23 cellular contexts compared by ENCODE assay signal in the genomic region with DNA sequence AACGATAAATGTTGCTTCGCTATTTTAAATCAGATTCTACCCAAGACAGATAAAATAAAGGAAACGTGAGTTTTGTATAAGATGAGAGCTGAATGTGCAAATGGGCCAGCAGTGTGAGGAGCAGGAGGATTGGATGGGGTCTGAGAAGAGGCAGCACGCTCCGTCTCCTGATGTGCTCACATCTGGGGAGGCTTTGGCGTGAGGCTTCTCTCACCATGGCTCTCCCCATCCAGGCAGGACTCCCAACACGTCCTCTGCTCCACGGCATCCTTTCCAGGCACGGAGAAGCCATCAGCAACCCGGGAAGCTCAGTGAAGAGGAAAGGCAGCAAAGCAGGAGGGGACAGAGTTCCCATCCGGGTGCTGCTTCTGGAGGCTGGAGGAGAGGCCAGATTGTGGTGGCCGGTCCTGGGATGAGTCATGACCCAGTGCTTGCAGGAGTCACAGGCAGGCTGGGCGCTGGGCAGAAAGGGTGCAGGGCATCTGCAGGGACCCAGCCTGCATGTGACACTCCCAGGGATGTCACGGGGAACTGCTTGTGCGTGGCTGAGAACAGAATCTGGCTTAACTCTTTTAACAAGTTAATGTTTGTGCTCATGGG. TPM values are rescaled to one million over a fixed set of nuclear protein-coding genes. Genes with fewer than 3 reads are reported as not detected.
DNase-seq lines count a peak whose midpoint lies in the region; ATAC-seq, FAIRE-seq and TF ChIP-seq lines count a peak whose summit lies in the region.
"Had no signal": no experiment of that assay in that cellular context is flagged by ENCODE, and none has a peak within 500 bp of the region (broad histone marks: within the 10 kb centered on the region; RNA-seq: fewer than 3 reads in every experiment).

No MANE protein-coding gene starts in this region.

- intact Hi-C loops in lower lobe of right lung (cut with DNase I): no loop called here

- TF ChIP-seq RAD21 in A549 (conservative IDR thresholded peaks at IDR 0.05 in 1 of 2, IDR thresholded peaks at IDR 0.05 in 1 of 2): no peak

- H3K27me3 Mint-ChIP-seq in natural killer cell treated with Interleukin-12 subunit alpha and Interleukin-12 subunit beta and Interleukin-15 and Interleukin-18, amount 100 ng/mL, for 72 hours: peaks cover 21 to 39% of the 10 kb centered on the region in 2 donors
- H3K27me3 Mint-ChIP-seq: CD4-positive, CD25-positive, alpha-beta regulatory T cell had no signal

- H3K27me3 ChIP-seq in GM23248 (replicated peaks; ENCODE audit: insufficient read depth): no peaks in the 10 kb centered on the region
- no peaks in the 10 kb centered on the region for H3K27me3 ChIP-seq in brain microvascular endothelial cell (replicated peaks)
- H3K27me3 ChIP-seq in lower lobe of right lung (ENCODE audit: low read depth): peaks cover 26% of the 10 kb centered on the region
- H3K27me3 ChIP-seq: cardiac muscle cell, neutrophil, right atrium auricular region had no signal

- 0 out of 3 replicates have a peak overlapping the region, but pooled peaks have one; percentile 4 for H3K4me2 ChIP-seq in A549
- H3K4me2 ChIP-seq in GM23248 (ENCODE audit: unreplicated experiment): peak overlapping the region; percentile 52

- POLR2A ChIA-PET in A549 (lab: Yijun Ruan, JAX): no interaction called here

- H3K27ac Mint-ChIP-seq in natural killer cell treated with Interleukin-12 subunit alpha and Interleukin-12 subunit beta and Interleukin-15 and Interleukin-18, amount 100 ng/mL, for 72 hours: no peak overlapping the region
- H3K27ac Mint-ChIP-seq: CD4-positive, CD25-positive, alpha-beta regulatory T cell; T-helper 17 cell had no signal

- no peak overlapping the region for H3K9ac ChIP-seq in GM23248

- DNase-seq in A549 (ENCODE audit: low read depth in 1 of 2, low spot score in 1 of 2) (no peak), GM23248 (peak; percentile 64), caudate nucleus (lab: John Stamatoyannopoulos, UW) (peak in 31 of 61 donors; percentile 5 to 57 (median 31)), kidney glomerular epithelial cell (lab: John Stamatoyannopoulos, UW) (peak; percentile 4), GM19238 (ENCODE audit: insufficient read length, low spot score) (no peak), brain microvascular endothelial cell (no peak), lower lobe of right lung (no peak)
- no peak for DNase-seq in natural killer cell treated with Interleukin-12 subunit alpha and Interleukin-12 subunit beta and Interleukin-15 and Interleukin-18, amount 100 ng/mL, for 72 hours (ENCODE audit: low spot score)
- DNase-seq: activated CD4-positive, alpha-beta T cell treated with anti-CD3 and anti-CD28 coated beads, Interleukin-2, amount 50 U/mL, for 1 hour; activated CD8-positive, alpha-beta memory T cell treated with anti-CD3 and anti-CD28 coated beads, Interleukin-2, amount 50 U/mL, for 4 hours; CD4-positive, CD25-positive, alpha-beta regulatory T cell; GF-D8; KG1; NCI-H187; NCI-H2227 treated with DMSO at 0.1 percent for 48 hours; NCI-H774; SIG-M5; stimulated activated CD4-positive, alpha-beta T cell treated with anti-CD3 and anti-CD28 coated beads, Interleukin-15, amount 100 ng/mL, for 24 hours; T-helper 17 cell had no signal

- CTCF ChIA-PET in A549 (lab: Yijun Ruan, JAX): interaction anchor here (1.5 kb wide), 2 partner anchors 9 to 22 kb away, joined by 3 read pairs; no protein-coding TSS in a partner anchor

- no peak overlapping the region for H3K4me3 Mint-ChIP-seq in natural killer cell treated with Interleukin-12 subunit alpha and Interleukin-12 subunit beta and Interleukin-15 and Interleukin-18, amount 100 ng/mL, for 72 hours
- H3K4me3 Mint-ChIP-seq: T-helper 17 cell had no signal

- H3K9me2 ChIP-seq in GM23248 (ENCODE audit: insufficient read depth): no peaks in the 10 kb centered on the region

- no peaks in the 10 kb centered on the region for H3K9me3 ChIP-seq in A549
- H3K9me3 ChIP-seq in GM23248 (ENCODE audit: low read depth): no peaks in the 10 kb centered on the region
- H3K9me3 ChIP-seq in lower lobe of right lung: no peaks in the 10 kb centered on the region
- H3K9me3 ChIP-seq: neutrophil, right atrium auricular region had no signal

- H3K36me3 Mint-ChIP-seq in natural killer cell treated with Interleukin-12 subunit alpha and Interleukin-12 subunit beta and Interleukin-15 and Interleukin-18, amount 100 ng/mL, for 72 hours: no peaks in the 10 kb centered on the region
- H3K36me3 Mint-ChIP-seq: CD4-positive, CD25-positive, alpha-beta regulatory T cell had no signal

- H3K4me1 ChIP-seq in A549 (no peaks in the 10 kb centered on the region), GM23248 (ENCODE audit: insufficient read depth) (peaks cover 9% of the 10 kb centered on the region), lower lobe of right lung (no peaks in the 10 kb centered on the region)
- H3K4me1 ChIP-seq: right atrium auricular region had no signal

- H3K79me2 ChIP-seq in GM23248 (ENCODE audit: insufficient read depth): no peaks in the 10 kb centered on the region

- 12% methylated on average over 15 of the region's 15 CpGs for WGBS in A549 (ENCODE audit: missing lambda C conversion rate)
- 3% methylated on average over 12 to 15 of the region's 15 CpGs for WGBS in GM23248 (ENCODE audit: low coverage in 1 of 2, low lambda C conversion rate in 2 of 2, missing lambda C conversion rate in 2 of 2), 2 experiments

- TF ChIP-seq EP300 in A549 (IDR thresholded peaks at IDR 0.05): no peak

- TF ChIP-seq CTCF in A549 (IDR thresholded peaks at IDR 0.05) (no peak), brain microvascular endothelial cell (IDR thresholded peaks at IDR 0.05; ENCODE audit: low read depth, low read length, missing control alignments) (no peak), lower lobe of right lung (IDR thresholded peaks at IDR 0.05) (no peak)

- ATAC-seq in A549 (peak; percentile 69 to 78; a peak in 5 of 6 replicates), lower lobe of right lung (no peak)
- ATAC-seq in natural killer cell treated with Interleukin-12 subunit alpha and Interleukin-12 subunit beta and Interleukin-15 and Interleukin-18, amount 100 ng/mL, for 72 hours: no peak
- ATAC-seq: T-helper 17 cell had no signal

- H3F3A ChIP-seq in GM23248 (ENCODE audit: insufficient read depth): no peaks in the 10 kb centered on the region; the same call in 1 of the 2 replicates

- H3K9me3 Mint-ChIP-seq in natural killer cell treated with Interleukin-12 subunit alpha and Interleukin-12 subunit beta and Interleukin-15 and Interleukin-18, amount 100 ng/mL, for 72 hours: no peaks in the 10 kb centered on the region

- H3K27ac ChIP-seq in A549: no peak overlapping the region
- no peak overlapping the region for H3K27ac ChIP-seq in GM23248
- H3K27ac ChIP-seq in caudate nucleus (ENCODE audit: low read depth, low read length): peak overlapping the region; percentile 49
- no peak overlapping the region for H3K27ac ChIP-seq in brain microvascular endothelial cell
- H3K27ac ChIP-seq in lower lobe of right lung: no peak overlapping the region
- H3K27ac ChIP-seq: cardiac muscle cell, neutrophil, right atrium auricular region had no signal

- no peak for TF ChIP-seq POLR2A in A549 (IDR thresholded peaks at IDR 0.05; ENCODE audit: low read length)

- FAIRE-seq in A549 (lab: Jason Lieb, UNC): no peak

- H3K4me3 ChIP-seq in A549 (no peak overlapping the region), GM23248 (no peak overlapping the region; the same call in 1 of the 2 replicates), brain microvascular endothelial cell (ENCODE audit: low read depth, low read length) (no peak overlapping the region), lower lobe of right lung (no peak overlapping the region)
- H3K4me3 ChIP-seq: cardiac muscle cell, right atrium auricular region had no signal

- in situ Hi-C loops in GM23248 (cut with MboI): no loop called here
- in situ Hi-C loops in brain microvascular endothelial cell (cut with HindIII; ENCODE audit: low pct_ligation_motif_present, low sequenced_read_pairs): no loop called here

- no peaks in the 10 kb centered on the region for H3K36me3 ChIP-seq in GM23248 (ENCODE audit: low read depth)
- no peaks in the 10 kb centered on the region for H3K36me3 ChIP-seq in brain microvascular endothelial cell (replicated peaks)
- no peaks in the 10 kb centered on the region for H3K36me3 ChIP-seq in lower lobe of right lung
- H3K36me3 ChIP-seq: cardiac muscle cell, neutrophil, right atrium auricular region had no signal

- H4K20me1 ChIP-seq in GM23248 (ENCODE audit: insufficient read depth): no peaks in the 10 kb centered on the region

- H3K4me1 Mint-ChIP-seq in natural killer cell treated with Interleukin-12 subunit alpha and Interleukin-12 subunit beta and Interleukin-15 and Interleukin-18, amount 100 ng/mL, for 72 hours (ENCODE audit: low read depth in 2 of 2): no peaks in the 10 kb centered on the region
- H3K4me1 Mint-ChIP-seq: CD4-positive, CD25-positive, alpha-beta regulatory T cell; T-helper 17 cell had no signal

- H2AFZ ChIP-seq in GM23248: peak overlapping the region; percentile 52

TF ChIP-seq in A549, 52 proteins besides CTCF, POLR2A, EP300 and RAD21 (continues in another document):
- no peak for TF ChIP-seq FOSL2 (IDR thresholded peaks at IDR 0.05)
- peak; percentile 34; the same call in 1 of the 2 replicates for TF ChIP-seq FOSL2 (CRISPR knock-in tag; IDR thresholded peaks at IDR 0.05)
- TF ChIP-seq TP53 (CRISPR knock-in tag; IDR thresholded peaks at IDR 0.05): no peak
- TF ChIP-seq CHD2 (IDR thresholded peaks at IDR 0.05; ENCODE audit: low read length, partially characterized antibody): no peak
- TF ChIP-seq, protein P1, sequence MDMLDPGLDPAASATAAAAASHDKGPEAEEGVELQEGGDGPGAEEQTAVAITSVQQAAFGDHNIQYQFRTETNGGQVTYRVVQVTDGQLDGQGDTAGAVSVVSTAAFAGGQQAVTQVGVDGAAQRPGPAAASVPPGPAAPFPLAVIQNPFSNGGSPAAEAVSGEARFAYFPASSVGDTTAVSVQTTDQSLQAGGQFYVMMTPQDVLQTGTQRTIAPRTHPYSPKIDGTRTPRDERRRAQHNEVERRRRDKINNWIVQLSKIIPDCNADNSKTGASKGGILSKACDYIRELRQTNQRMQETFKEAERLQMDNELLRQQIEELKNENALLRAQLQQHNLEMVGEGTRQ (IDR thresholded peaks at IDR 0.05): no peak
- TF ChIP-seq, protein P2, sequence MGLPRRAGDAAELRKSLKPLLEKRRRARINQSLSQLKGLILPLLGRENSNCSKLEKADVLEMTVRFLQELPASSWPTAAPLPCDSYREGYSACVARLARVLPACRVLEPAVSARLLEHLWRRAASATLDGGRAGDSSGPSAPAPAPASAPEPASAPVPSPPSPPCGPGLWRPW (IDR thresholded peaks at IDR 0.05): no peak

RNA-seq across cellular contexts. Expression of a gene that starts 47.5 kb away (rescaled TPM):
- polyA plus RNA-seq in A549 (2011; rRNA removed) (not detected in 2 replicates), A549 (2017; fragmentation: RNase III; extraction: RNeasy Plus Mini Kit Qiagen cat#74134 plus additional on column Dnase treatment) (not detected in 3 replicates), GM23248 (2016; fragmentation: Nextera tagmentation; extraction: Ambion mirVana) (0.11 and 0.35 TPM in 2 replicates)
- polyA plus RNA-seq in A549 (2012; cell fraction: cytosol; rRNA removed): not detected in 2 replicates
- not detected in 2 replicates for polyA plus RNA-seq in A549 (2012; cell fraction: nucleus; rRNA removed)
- polyA minus RNA-seq in A549 (2011; rRNA and poly(A)+ RNA removed): not detected in 2 replicates
- 0.13 and 0.43 TPM in 2 replicates for total RNA-seq in GM23248 (2014; rRNA removed; shearing (Covaris generic))
- 0.12 TPM for total RNA-seq in lower lobe of right lung
- not detected for total RNA-seq in natural killer cell treated with Interleukin-12 subunit alpha and Interleukin-12 subunit beta and Interleukin-15 and Interleukin-18, amount 100 ng/mL, for 72 hours
- total RNA-seq: glomerular endothelial cell, T-helper 17 cell had no signal

Comparison
In these comparisons a context has a peak if more than half of its experiments do, and no peak if none do; other contexts are left out.
1. ATAC-seq: peak in A549 (2 of 2); none in lower lobe of right lung (0 of 2) and natural killer cell treated with Interleukin-12 subunit alpha and Interleukin-12 subunit beta and Interleukin-15 and Interleukin-18, amount 100 ng/mL, for 72 hours (0 of 2).
2. DNase-seq: peak in GM23248 (single experiment), caudate nucleus (31 of 61) and kidney glomerular epithelial cell (single experiment); none in A549 (0 of 2), GM19238 (single experiment), brain microvascular endothelial cell (single experiment), lower lobe of right lung (single experiment) and natural killer cell treated with Interleukin-12 subunit alpha and Interleukin-12 subunit beta and Interleukin-15 and Interleukin-18, amount 100 ng/mL, for 72 hours (single experiment).